In genomic region chr9:113274474-113275146, GRCh38 we compare ENCODE assay signal across 1 cellular context.
TF ChIP-seq lines count a peak whose summit lies in the region.

No MANE protein-coding gene starts in this region.

TF ChIP-seq in HepG2, 621 proteins besides CTCF, POLR2A, EP300 and RAD21 (continues in another document):
- no peak for TF ChIP-seq ELF4 (CRISPR knock-in tag; IDR thresholded peaks at IDR 0.05; ENCODE audit: borderline replicate concordance)
- no peak for TF ChIP-seq FOXA1 (IDR thresholded peaks at IDR 0.05)
- TF ChIP-seq FOXA1 (CRISPR knock-in tag; IDR thresholded peaks at IDR 0.05): no peak
- 0 out of 2 replicates have a peak, but pooled peaks have one; percentile 27 for TF ChIP-seq GATAD1 (CRISPR knock-in tag; IDR thresholded peaks at IDR 0.05)
- TF ChIP-seq ZNF614 (CRISPR knock-in tag; IDR thresholded peaks at IDR 0.05; ENCODE audit: borderline replicate concordance): no peak
- TF ChIP-seq ZNF646 (CRISPR knock-in tag; IDR thresholded peaks at IDR 0.05): no peak
- TF ChIP-seq ZMAT5 (CRISPR knock-in tag; IDR thresholded peaks at IDR 0.05; ENCODE audit: borderline replicate concordance, low read depth): no peak
- no peak for TF ChIP-seq ZNF432 (CRISPR knock-in tag; IDR thresholded peaks at IDR 0.05; ENCODE audit: borderline replicate concordance)
- TF ChIP-seq ZNF580 (CRISPR knock-in tag; IDR thresholded peaks at IDR 0.05; ENCODE audit: borderline replicate concordance, low read depth): no peak
- TF ChIP-seq ZMAT3 (CRISPR knock-in tag; conservative IDR thresholded peaks at IDR 0.05): peak; percentile 54; the same call in 1 of the 2 replicates
- peak; percentile 65 for TF ChIP-seq STAG1 (CRISPR knock-in tag; IDR thresholded peaks at IDR 0.05)
- TF ChIP-seq CBX1 (IDR thresholded peaks at IDR 0.05; ENCODE audit: low read depth): no peak
- no peak for TF ChIP-seq HMG20B (CRISPR knock-in tag; conservative IDR thresholded peaks at IDR 0.05)
- TF ChIP-seq ZNF788 (CRISPR knock-in tag; IDR thresholded peaks at IDR 0.05; ENCODE audit: borderline replicate concordance): no peak
- TF ChIP-seq POLR2AphosphoS5 (IDR thresholded peaks at IDR 0.05; ENCODE audit: low read depth, low read length): no peak
- TF ChIP-seq SUZ12 (IDR thresholded peaks at IDR 0.05; ENCODE audit: low read depth, low read length): no peak
- TF ChIP-seq ZNF552 (CRISPR knock-in tag; IDR thresholded peaks at IDR 0.05; ENCODE audit: borderline replicate concordance): no peak
- no peak for TF ChIP-seq CC2D1A (CRISPR knock-in tag; IDR thresholded peaks at IDR 0.05)
- TF ChIP-seq KLF16 (CRISPR knock-in tag; IDR thresholded peaks at IDR 0.05): peak in 1 of 2 experiments; percentile 36; a peak in 1 of 4 replicates
- TF ChIP-seq PITX1 (CRISPR knock-in tag; IDR thresholded peaks at IDR 0.05): peak; percentile 80
- TF ChIP-seq ZNF839 (CRISPR knock-in tag; IDR thresholded peaks at IDR 0.05; ENCODE audit: borderline replicate concordance): no peak
- TF ChIP-seq ZNF780A (CRISPR knock-in tag; IDR thresholded peaks at IDR 0.05): no peak
- TF ChIP-seq ZSCAN31 (CRISPR knock-in tag; IDR thresholded peaks at IDR 0.05; ENCODE audit: low read depth): no peak
- no peak for TF ChIP-seq ZNF746 (CRISPR knock-in tag; IDR thresholded peaks at IDR 0.05)
- no peak for TF ChIP-seq HOXA9 (CRISPR knock-in tag; IDR thresholded peaks at IDR 0.05; ENCODE audit: borderline replicate concordance)
- no peak for TF ChIP-seq ISX (CRISPR knock-in tag; conservative IDR thresholded peaks at IDR 0.05)
- TF ChIP-seq FOXP1 (IDR thresholded peaks at IDR 0.05): no peak
- no peak for TF ChIP-seq FOXP1 (CRISPR knock-in tag; IDR thresholded peaks at IDR 0.05)
- TF ChIP-seq TEF (CRISPR knock-in tag; IDR thresholded peaks at IDR 0.05): no peak
- TF ChIP-seq EED (CRISPR knock-in tag; IDR thresholded peaks at IDR 0.05): no peak
- no peak for TF ChIP-seq ELF1 (CRISPR knock-in tag; IDR thresholded peaks at IDR 0.05)
- TF ChIP-seq NFRKB (IDR thresholded peaks at IDR 0.05): no peak
- TF ChIP-seq ZNF644 (CRISPR knock-in tag; IDR thresholded peaks at IDR 0.05; ENCODE audit: low read depth): no peak
- peak; percentile 32; the same call in 1 of the 2 replicates for TF ChIP-seq RXRB (CRISPR knock-in tag; IDR thresholded peaks at IDR 0.05; ENCODE audit: borderline replicate concordance)
- TF ChIP-seq MXD1 (CRISPR knock-in tag; IDR thresholded peaks at IDR 0.05): no peak
- TF ChIP-seq THAP11 (CRISPR knock-in tag; IDR thresholded peaks at IDR 0.05): peak; percentile 61
- no peak for TF ChIP-seq NFATC3 (CRISPR knock-in tag; IDR thresholded peaks at IDR 0.05)
- TF ChIP-seq NR2C2 (CRISPR knock-in tag; IDR thresholded peaks at IDR 0.05; ENCODE audit: borderline replicate concordance): peak; percentile 77
- TF ChIP-seq E2F2 (CRISPR knock-in tag; IDR thresholded peaks at IDR 0.05; ENCODE audit: borderline replicate concordance): no peak
- no peak for TF ChIP-seq ZNF326 (CRISPR knock-in tag; IDR thresholded peaks at IDR 0.05; ENCODE audit: borderline replicate concordance)
- no peak for TF ChIP-seq ZNF235 (CRISPR knock-in tag; IDR thresholded peaks at IDR 0.05; ENCODE audit: borderline replicate concordance)
- TF ChIP-seq POGK (CRISPR knock-in tag; conservative IDR thresholded peaks at IDR 0.05): no peak
- TF ChIP-seq ADNP (CRISPR knock-in tag; IDR thresholded peaks at IDR 0.05): no peak
- no peak for TF ChIP-seq SRSF4 (IDR thresholded peaks at IDR 0.05; ENCODE audit: low read depth, low read length, poor library complexity, severe bottlenecking)
- TF ChIP-seq SAP130 (CRISPR knock-in tag; IDR thresholded peaks at IDR 0.05; ENCODE audit: low read depth): peak; percentile 51; the same call in 1 of the 2 replicates
- no peak for TF ChIP-seq ZHX1 (CRISPR knock-in tag; IDR thresholded peaks at IDR 0.05; ENCODE audit: low read depth)
- TF ChIP-seq KDM5A (IDR thresholded peaks at IDR 0.05; ENCODE audit: borderline replicate concordance, low read length): peak; percentile 62; the same call in 1 of the 2 replicates
- TF ChIP-seq ZNF501 (CRISPR knock-in tag; IDR thresholded peaks at IDR 0.05): no peak
- no peak for TF ChIP-seq BCL6 (CRISPR knock-in tag; IDR thresholded peaks at IDR 0.05)
- TF ChIP-seq GABPA (IDR thresholded peaks at IDR 0.05; ENCODE audit: low read depth, low read length): no peak
- TF ChIP-seq GABPA (CRISPR knock-in tag; IDR thresholded peaks at IDR 0.05; ENCODE audit: low read depth): peak; percentile 46; the same call in 1 of the 2 replicates
- TF ChIP-seq ZNF616 (CRISPR knock-in tag; IDR thresholded peaks at IDR 0.05; ENCODE audit: low read depth): no peak
- TF ChIP-seq HDAC6 (IDR thresholded peaks at IDR 0.05; ENCODE audit: low read depth, low read length): no peak
- TF ChIP-seq ZNF737 (CRISPR knock-in tag; IDR thresholded peaks at IDR 0.05; ENCODE audit: borderline replicate concordance): no peak
- no peak for TF ChIP-seq ZNF317 (CRISPR knock-in tag; IDR thresholded peaks at IDR 0.05)
- no peak for TF ChIP-seq ZNF557 (CRISPR knock-in tag; IDR thresholded peaks at IDR 0.05)
- no peak for TF ChIP-seq TAF15 (IDR thresholded peaks at IDR 0.05; ENCODE audit: low read depth, low read length, poor library complexity, severe bottlenecking)
- peak; percentile 70 for TF ChIP-seq PPARG (CRISPR knock-in tag; conservative IDR thresholded peaks at IDR 0.05)
- no peak for TF ChIP-seq ETV5 (CRISPR knock-in tag; IDR thresholded peaks at IDR 0.05; ENCODE audit: borderline replicate concordance)
- TF ChIP-seq RBM39 (IDR thresholded peaks at IDR 0.05; ENCODE audit: low read depth, low read length, poor library complexity, severe bottlenecking): no peak
- peak; percentile 95 for TF ChIP-seq NR2F6 (IDR thresholded peaks at IDR 0.05)
- peak; percentile 94 for TF ChIP-seq NR2F6 (CRISPR knock-in tag; IDR thresholded peaks at IDR 0.05)
- no peak for TF ChIP-seq GATAD2A (CRISPR knock-in tag; IDR thresholded peaks at IDR 0.05)
- TF ChIP-seq DNMT3B (CRISPR knock-in tag; conservative IDR thresholded peaks at IDR 0.05): no peak
- no peak for TF ChIP-seq ZNF740 (CRISPR knock-in tag; IDR thresholded peaks at IDR 0.05)
- TF ChIP-seq HHEX (CRISPR knock-in tag; IDR thresholded peaks at IDR 0.05): no peak
